8 cellular contexts compared by ENCODE assay signal in the genomic region with DNA sequence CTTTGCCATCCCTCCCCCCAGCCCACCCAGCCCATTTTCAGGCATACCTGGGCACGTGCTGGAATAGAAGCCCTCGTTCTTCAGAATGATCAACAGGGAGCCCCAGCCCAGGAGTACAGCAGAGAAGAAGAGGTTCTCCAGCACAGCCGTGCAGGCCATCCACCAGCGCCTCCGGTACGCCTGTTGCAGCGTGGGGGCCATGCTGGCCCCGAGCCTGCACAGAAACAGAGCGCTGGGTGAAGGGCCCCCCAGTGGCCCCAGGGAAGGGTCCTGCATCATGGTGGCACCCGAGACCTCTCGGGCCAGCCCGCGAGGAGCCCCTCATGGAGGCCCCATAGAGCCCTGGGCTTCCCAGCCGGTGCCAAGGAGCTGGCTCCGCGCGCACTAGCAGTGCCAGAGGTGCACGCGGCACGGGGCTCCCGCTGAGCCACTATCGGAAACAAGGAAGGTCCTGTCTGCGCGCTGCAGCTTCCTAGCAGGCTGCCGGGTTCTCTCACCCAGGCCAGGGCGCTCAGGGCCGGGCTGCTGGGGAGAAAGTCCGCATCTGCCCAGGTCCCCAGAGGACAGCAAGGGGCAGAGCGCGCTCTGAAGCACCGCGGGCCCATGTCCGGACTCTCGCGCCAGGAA.
DNase-seq lines count a peak whose midpoint lies in the region; ATAC-seq and TF ChIP-seq lines count a peak whose summit lies in the region.

No MANE protein-coding gene starts in this region.

- H3K4me2 ChIP-seq in OCI-LY1 (ENCODE audit: low read length), result peak overlapping the region; percentile 88

- H4K20me1 ChIP-seq in OCI-LY1 (ENCODE audit: insufficient read depth, low read length), result no peaks in the 10 kb centered on the region

- no peaks in the 10 kb centered on the region for H3K79me2 ChIP-seq in OCI-LY1 (ENCODE audit: insufficient read depth, low read length)

- H3K27ac ChIP-seq in OCI-LY1 (ENCODE audit: low read depth, low read length, poor library complexity, severe bottlenecking) (peak overlapping the region; percentile 77), skin epidermis (peak overlapping the region in 16 of 21 experiments; percentile 32 to 82 (median 64))

- peak; percentile 23 for DNase-seq in NCI-H2029 (lab: John Stamatoyannopoulos, UW)
- DNase-seq in NCI-H2029 treated with DMSO at 0.1 percent for 48 hours (lab: John Stamatoyannopoulos, UW), result no peak
- DNase-seq in amniotic epithelial cell (ENCODE audit: low read depth), result peak; percentile 28

- no peaks in the 10 kb centered on the region for H3F3A ChIP-seq in OCI-LY1 (ENCODE audit: insufficient read depth, low read length)

- H3K9ac ChIP-seq in OCI-LY1 (ENCODE audit: low read length) (peak overlapping the region; percentile 82), iPS-15b (ENCODE audit: low read depth, low read length) (peak overlapping the region; percentile 71)

- H3K4me1 ChIP-seq in OCI-LY1 (ENCODE audit: insufficient read depth, low read length, severe bottlenecking) (peaks cover 33% of the 10 kb centered on the region), iPS-15b (ENCODE audit: control insufficient read depth, insufficient read depth, low read length) (peaks cover 4% of the 10 kb centered on the region)

- H3K36me3 ChIP-seq in OCI-LY1 (ENCODE audit: insufficient read depth, low read length) (peaks cover 6% of the 10 kb centered on the region; the same call in 1 of the 2 replicates), iPS-15b (ENCODE audit: control insufficient read depth, insufficient read depth, low read length) (no peaks in the 10 kb centered on the region)

- H3K9me3 ChIP-seq in OCI-LY1 (ENCODE audit: low read length), result no peaks in the 10 kb centered on the region
- H3K9me3 ChIP-seq in iPS-15b (ENCODE audit: control insufficient read depth, insufficient read depth, low read length), result no peaks in the 10 kb centered on the region

- H2AFZ ChIP-seq in OCI-LY1 (ENCODE audit: low read length), result no peak overlapping the region

- H3K27me3 ChIP-seq in OCI-LY1 (ENCODE audit: insufficient read depth, low read length) (no peaks in the 10 kb centered on the region), iPS-15b (ENCODE audit: control insufficient read depth, insufficient read depth, low read length) (peaks cover 27% of the 10 kb centered on the region)

- no peaks in the 10 kb centered on the region for H3K9me2 ChIP-seq in OCI-LY1 (ENCODE audit: low read depth, low read length)

- TF ChIP-seq CTCF in OCI-LY1 (IDR thresholded peaks at IDR 0.05; ENCODE audit: low read length), result no peak

- ATAC-seq in HG02885 (IDR thresholded peaks at IDR 0.05; ENCODE audit: poor library complexity, unreplicated experiment), result peak; percentile 45
- no peak for ATAC-seq in HG02970 (IDR thresholded peaks at IDR 0.05; ENCODE audit: low FRiP score, unreplicated experiment)

- H3K4me3 ChIP-seq in OCI-LY1 (ENCODE audit: low read depth, low read length, poor library complexity, severe bottlenecking), result peak overlapping the region; percentile 83
- H3K4me3 ChIP-seq in iPS-15b (ENCODE audit: low read depth, low read length), result peak overlapping the region; percentile 85
- H3K4me3 ChIP-seq in skin epidermis, result peak overlapping the region; percentile 56 to 76 (median 73)
